13 cellular contexts compared by ENCODE assay signal in genomic region chr2:162053066-162053807, GRCh38. TPM values are rescaled to one million over a fixed set of nuclear protein-coding genes. Genes with fewer than 3 reads are reported as not detected.
A peak's percentile ranks its signal among the peaks of the same experiment; 100 is the strongest.
DNase-seq lines count a peak whose midpoint lies in the region; ATAC-seq and TF ChIP-seq lines count a peak whose summit lies in the region.
"Had no signal": no experiment of that assay in that cellular context is flagged by ENCODE, and none has a peak within 500 bp of the region (broad histone marks: within the 10 kb centered on the region; RNA-seq: fewer than 3 reads in every experiment).

No MANE protein-coding gene starts in this region.

- no peak overlapping the region for H3K9ac ChIP-seq in DND-41 (ENCODE audit: low read depth, low read length)
- no peak overlapping the region for H3K9ac ChIP-seq in parathyroid adenoma

- H3K4me1 ChIP-seq in DND-41 (ENCODE audit: insufficient read depth, low read length) (peaks cover 7% of the 10 kb centered on the region), parathyroid adenoma (peaks cover 12% of the 10 kb centered on the region), spleen (peaks cover 0 to 11% (median 2%) of the 10 kb centered on the region in 6 donors)
- H3K4me1 ChIP-seq: A549 had no signal

- no peak overlapping the region for H2AFZ ChIP-seq in DND-41 (ENCODE audit: low read depth, low read length)
- peak overlapping the region; percentile 2 for H2AFZ ChIP-seq in parathyroid adenoma

- H3K4me3 ChIP-seq in DND-41 (ENCODE audit: low read depth in 1 of 2, low read length in 2 of 2) (no peak overlapping the region), parathyroid adenoma (ENCODE audit: low read depth, low read length) (no peak overlapping the region), spleen (no peak overlapping the region)
- H3K4me3 ChIP-seq: A549 had no signal

- H3K9me3 ChIP-seq in DND-41 (ENCODE audit: insufficient read depth, low read length, severe bottlenecking) (peaks cover 4% of the 10 kb centered on the region), parathyroid adenoma (ENCODE audit: control insufficient read depth, low read length) (no peaks in the 10 kb centered on the region), spleen (peaks cover 0 to 14% (median 8%) of the 10 kb centered on the region in 8 donors)

- TF ChIP-seq POLR2A in spleen (IDR thresholded peaks at IDR 0.05) = no peak

- ATAC-seq in DND-41 (ENCODE audit: insufficient read depth, low read depth) (0 out of 3 replicates have a peak, but pooled peaks have one; percentile 8), esophagus mucosa (peak; percentile 64), HG03139 (IDR thresholded peaks at IDR 0.05; ENCODE audit: unreplicated experiment) (no peak)
- ATAC-seq: A549 had no signal

- H3K4me2 ChIP-seq in DND-41 (ENCODE audit: insufficient read depth, low read length) (no peak overlapping the region), parathyroid adenoma (ENCODE audit: low read length) (no peak overlapping the region)
- H3K4me2 ChIP-seq: A549 had no signal

- peaks cover 13% of the 10 kb centered on the region for H4K20me1 ChIP-seq in DND-41 (ENCODE audit: insufficient read depth, low read length)

- 90 to 98% (median 94%) methylated on average over 6 of the region's 6 CpGs for WGBS in spleen, 5 donors

- DNase-seq in DND-41 (no peak), AG08395 (ENCODE audit: low spot score) (no peak), spleen (no peak)
- DNase-seq: Caco-2; CD8-positive, alpha-beta memory T cell; GF-D8; HCEC 1CT; HFFc6 had no signal

- intact Hi-C loops in spleen (cut with DNase I; ENCODE audit: low total_unique reads) = no loop called here

- H3K27ac ChIP-seq in C4-2B = peak overlapping the region; percentile 27
- no peak overlapping the region for H3K27ac ChIP-seq in DND-41 (ENCODE audit: low read length)
- H3K27ac ChIP-seq in parathyroid adenoma = peak overlapping the region; percentile 24
- no peak overlapping the region for H3K27ac ChIP-seq in spleen
- H3K27ac ChIP-seq: A549 had no signal

- peaks cover 77% of the 10 kb centered on the region for H3K36me3 ChIP-seq in DND-41 (ENCODE audit: insufficient read depth, low read length)
- H3K36me3 ChIP-seq in parathyroid adenoma (ENCODE audit: control insufficient read depth, insufficient read depth, low read length) = no peaks in the 10 kb centered on the region
- H3K36me3 ChIP-seq in spleen = no peaks in the 10 kb centered on the region

- H3K79me2 ChIP-seq in DND-41 (ENCODE audit: insufficient read depth, low read length) (peaks cover 100% of the 10 kb centered on the region), parathyroid adenoma (peaks cover 26% of the 10 kb centered on the region)

- H3K27me3 ChIP-seq in DND-41 (ENCODE audit: insufficient read depth, low read length, poor library complexity) (no peaks in the 10 kb centered on the region), parathyroid adenoma (ENCODE audit: control insufficient read depth, insufficient read depth, low read length) (no peaks in the 10 kb centered on the region), spleen (replicated peaks in 1 of 7) (no peaks in the 10 kb centered on the region)

- TF ChIP-seq CTCF in C4-2B (conservative IDR thresholded peaks at IDR 0.05) = no peak
- TF ChIP-seq CTCF in DND-41 (IDR thresholded peaks at IDR 0.05; ENCODE audit: borderline replicate concordance, extremely low read depth, low read length, poor library complexity, severe bottlenecking) = no peak
- no peak for TF ChIP-seq CTCF in parathyroid adenoma (IDR thresholded peaks at IDR 0.05)
- no peak for TF ChIP-seq CTCF in spleen (IDR thresholded peaks at IDR 0.05 in 8 of 11, conservative IDR thresholded peaks at IDR 0.05 in 3 of 11)

RNA-seq across cellular contexts. Expression of gene DPP4, which starts 20.8 kb away (rescaled TPM):
- 0.56 TPM for total RNA-seq in esophagus mucosa
- 10 to 100 TPM; 13.1 to 28.6 (median 19.6) TPM for total RNA-seq in spleen
- polyA plus RNA-seq in spleen = 1 to 10 TPM; 1.3 to 4.5 (median 1.7) TPM

Comparison
In these comparisons a context has a peak if more than half of its experiments do, and no peak if none do; other contexts are left out.
1. H3K27ac ChIP-seq: peak in C4-2B (single experiment) and parathyroid adenoma (single experiment); none in DND-41 (single experiment) and spleen (0 of 8).